ENCODE assay signal across 21 cellular contexts in genomic region chr19:33781536-33781935, GRCh38. TPM values are rescaled to one million over a fixed set of nuclear protein-coding genes. Genes with fewer than 3 reads are reported as not detected.
A peak's percentile ranks its signal among the peaks of the same experiment; 100 is the strongest.
DNase-seq lines count a peak whose midpoint lies in the region; ATAC-seq, FAIRE-seq and TF ChIP-seq lines count a peak whose summit lies in the region.
"Had no signal": no experiment of that assay in that cellular context is flagged by ENCODE, and none has a peak within 500 bp of the region (broad histone marks: within the 10 kb centered on the region; RNA-seq: fewer than 3 reads in every experiment).

No MANE protein-coding gene starts in this region.

- TF ChIP-seq POLR2A in HepG2 (IDR thresholded peaks at IDR 0.05; ENCODE audit: insufficient read depth in 1 of 2, low read depth in 2 of 2, low read length in 2 of 2): no peak
- TF ChIP-seq POLR2A in right lobe of liver (IDR thresholded peaks at IDR 0.05): no peak

- no peaks in the 10 kb centered on the region for H3K79me2 ChIP-seq in HepG2 (ENCODE audit: insufficient read depth, low read length)
- H3K79me2 ChIP-seq in osteoblast (ENCODE audit: insufficient read depth, low read length): no peaks in the 10 kb centered on the region

- no peak for TF ChIP-seq CTCF in HepG2 (CRISPR knock-in tag; IDR thresholded peaks at IDR 0.05)
- no peak for TF ChIP-seq CTCF in right lobe of liver (IDR thresholded peaks at IDR 0.05)
- TF ChIP-seq CTCF in osteoblast (IDR thresholded peaks at IDR 0.05; ENCODE audit: extremely low read depth, low read depth, low read length): no peak

- DNase-seq in HepG2 (ENCODE audit: low spot score) (no peak), right lobe of liver (no peak), iPS-NIHi11 (ENCODE audit: low spot score) (peak; percentile 6), osteoblast (ENCODE audit: insufficient read length, low spot score, missing footprints) (peak; percentile 65), NCI-H446 treated with DMSO at 0.1 percent for 48 hours (lab: John Stamatoyannopoulos, UW) (no peak), Ammon's horn (ENCODE audit: low spot score) (no peak)
- DNase-seq: 8988T; Caco-2; CD4-positive, CD25-positive, alpha-beta regulatory T cell; CD8-positive, alpha-beta T cell; DMS153; DND-41; H9 had no signal

- no peaks in the 10 kb centered on the region for H3K36me3 ChIP-seq in HepG2 (replicated peaks in 1 of 2; ENCODE audit: control insufficient read depth in 1 of 2, insufficient read depth in 2 of 2, low read length in 2 of 2)
- H3K36me3 ChIP-seq in right lobe of liver: no peaks in the 10 kb centered on the region
- no peaks in the 10 kb centered on the region for H3K36me3 ChIP-seq in osteoblast (ENCODE audit: insufficient read depth, low read length)
- H3K36me3 ChIP-seq: BLaER1 had no signal

- POLR2A ChIA-PET in HepG2 (lab: Yijun Ruan, JAX): no interaction called here

- no peak for TF ChIP-seq RAD21 in HepG2 (CRISPR knock-in tag; IDR thresholded peaks at IDR 0.05)

- no peak overlapping the region for H2AFZ ChIP-seq in HepG2 (ENCODE audit: low read length)
- no peak overlapping the region for H2AFZ ChIP-seq in osteoblast (ENCODE audit: low read length)
- H2AFZ ChIP-seq: GM23338 had no signal

- no peak for ATAC-seq in HepG2
- no peak for ATAC-seq in right lobe of liver
- ATAC-seq in GM18873 (IDR thresholded peaks at IDR 0.05; ENCODE audit: low FRiP score, unreplicated experiment): no peak
- ATAC-seq: CD8-positive, alpha-beta T cell; GM23338; HCT116 had no signal

- CTCF ChIA-PET in HepG2 (lab: Yijun Ruan, JAX; ENCODE audit: low intra/inter-chr PET ratio, low total read pairs): no interaction called here

- no TSS peak for BruUV-seq in HepG2 (replicated peaks; lab: Mats Ljungman, UMichigan)

- H3K9me3 ChIP-seq in HepG2 (ENCODE audit: low read length) (no peaks in the 10 kb centered on the region), right lobe of liver (no peaks in the 10 kb centered on the region), osteoblast (ENCODE audit: low read depth, low read length) (no peaks in the 10 kb centered on the region)
- H3K9me3 ChIP-seq: BLaER1, Caco-2 had no signal

- intact Hi-C loops in HepG2 (cut with micrococcal nuclease; ENCODE audit: unreplicated experiment): no loop called here
- intact Hi-C loops in right lobe of liver (cut with DNase I): no loop called here

- no peaks in the 10 kb centered on the region for H4K20me1 ChIP-seq in HepG2 (ENCODE audit: insufficient read depth, low read length)
- peaks cover 2% of the 10 kb centered on the region for H4K20me1 ChIP-seq in osteoblast (ENCODE audit: insufficient read depth, low read length)
- H4K20me1 ChIP-seq: BLaER1 had no signal

- H3K4me2 ChIP-seq in HepG2 (ENCODE audit: low read depth, low read length) (no peak overlapping the region), osteoblast (ENCODE audit: insufficient read depth, low read length) (no peak overlapping the region)
- H3K4me2 ChIP-seq: BLaER1, GM23338 had no signal

- H3K27me3 ChIP-seq in HepG2 (ENCODE audit: control insufficient read depth in 1 of 2, insufficient read depth in 2 of 2, low read length in 2 of 2) (peaks cover 10 to 67% of the 10 kb centered on the region in 2 experiments), right lobe of liver (no peaks in the 10 kb centered on the region), osteoblast (ENCODE audit: insufficient read depth, low read length) (peaks cover 16% of the 10 kb centered on the region)

- 37% methylated on average over 9 of the region's 13 CpGs for WGBS in HepG2 (ENCODE audit: low lambda C conversion rate)
- 65% methylated on average over 4 of the region's 13 CpGs for WGBS in right lobe of liver (ENCODE audit: insufficient coverage, low coverage, low lambda C conversion rate, missing lambda C conversion rate)

- in situ Hi-C loops in HepG2 (cut with HindIII; ENCODE audit: extremely low pct_ligation_motif_present, low pct_unique_long_range_greater_than_20kb): no loop called here

- TF ChIP-seq EP300 in HepG2 (IDR thresholded peaks at IDR 0.05; ENCODE audit: low read depth in 2 of 2, low read length in 2 of 2) (no peak), HepG2 (CRISPR knock-in tag; IDR thresholded peaks at IDR 0.05; ENCODE audit: borderline replicate concordance) (no peak)

- H3K4me1 ChIP-seq in HepG2 (ENCODE audit: insufficient read depth, low read length): peaks cover 7% of the 10 kb centered on the region
- no peaks in the 10 kb centered on the region for H3K4me1 ChIP-seq in right lobe of liver
- peaks cover 35% of the 10 kb centered on the region for H3K4me1 ChIP-seq in osteoblast (ENCODE audit: insufficient read depth, low read length)
- H3K4me1 ChIP-seq: Caco-2 had no signal

- H3K27ac ChIP-seq in HepG2 (ENCODE audit: extremely low read length, insufficient read depth, low read length): no peak overlapping the region
- H3K27ac ChIP-seq in right lobe of liver: no peak overlapping the region
- H3K27ac ChIP-seq in osteoblast (ENCODE audit: low read depth, low read length): no peak overlapping the region
- H3K27ac ChIP-seq: BLaER1, C4-2B had no signal

- no peak overlapping the region for H3K9ac ChIP-seq in HepG2 (ENCODE audit: insufficient read depth, low read depth, low read length)
- H3K9ac ChIP-seq: BLaER1 had no signal

- no peak for FAIRE-seq in HepG2 (lab: Jason Lieb, UNC)
- FAIRE-seq: G401.6, GM12892, GM19239 had no signal

- no peak overlapping the region for H3K4me3 ChIP-seq in HepG2 (replicated peaks in 1 of 3; ENCODE audit: insufficient read depth in 1 of 3, low read depth in 2 of 3, low read length in 3 of 3)
- H3K4me3 ChIP-seq in right lobe of liver: no peak overlapping the region
- H3K4me3 ChIP-seq in osteoblast (ENCODE audit: insufficient read depth, low read length): no peak overlapping the region
- H3K4me3 ChIP-seq: BLaER1, GM23338 had no signal

TF ChIP-seq in HepG2, 621 proteins besides CTCF, POLR2A, EP300 and RAD21:
- TF ChIP-seq HINFP (CRISPR knock-in tag; IDR thresholded peaks at IDR 0.05; ENCODE audit: low read depth) (no peak), NKX3-1 (CRISPR knock-in tag; IDR thresholded peaks at IDR 0.05) (no peak), ZNF782 (CRISPR knock-in tag; IDR thresholded peaks at IDR 0.05; ENCODE audit: borderline replicate concordance) (no peak), CREB1 (IDR thresholded peaks at IDR 0.05) (0 out of 2 replicates have a peak, but pooled peaks have one; percentile 27), CREB1 (CRISPR knock-in tag; IDR thresholded peaks at IDR 0.05) (no peak), FOXJ3 (CRISPR knock-in tag; IDR thresholded peaks at IDR 0.05; ENCODE audit: borderline replicate concordance) (no peak), NFRKB (IDR thresholded peaks at IDR 0.05) (no peak)

RNA-seq across cellular contexts. Expression of gene KCTD15, which starts 15.1 kb away (rescaled TPM):
- total RNA-seq in HepG2 (2016; rRNA removed; fragmentation: Illumina TruSeq; extraction: Trizol) (13.4 and 16.7 TPM in 2 replicates), right lobe of liver (10 to 100 TPM in 4 of 6 experiments, 1 to 10 TPM in 2; 5.0 to 27.0 (median 11.5) TPM), osteoblast (39.5 and 55.7 TPM in 2 replicates)
- 8.5 and 10.1 TPM in 2 replicates for total RNA-seq in HepG2 (2016; cell fraction: cytosol; rRNA removed; fragmentation: Illumina TruSeq; extraction: Trizol; ENCODE audit: low read depth)
- total RNA-seq in HepG2 (2016; cell fraction: insoluble cytoplasmic fraction; rRNA removed; fragmentation: Illumina TruSeq; extraction: Trizol): 13.8 and 17.7 TPM in 2 replicates
- 22.0 and 23.7 TPM in 2 replicates for total RNA-seq in HepG2 (2016; cell fraction: membrane; rRNA removed; fragmentation: Illumina TruSeq; extraction: Trizol)
- 14.7 and 15.5 TPM in 2 replicates for total RNA-seq in HepG2 (2016; cell fraction: nucleus; rRNA removed; fragmentation: Illumina TruSeq; extraction: Trizol)
- 13.2 and 19.1 TPM in 2 replicates for polyA plus RNA-seq in HepG2 (2011; rRNA removed)
- 13.7 and 21.4 TPM in 2 replicates for polyA plus RNA-seq in HepG2 (2011; cell fraction: cytosol; rRNA removed)
- polyA plus RNA-seq in HepG2 (2011; cell fraction: nucleus; rRNA removed): 60.7 and 80.2 TPM in 2 replicates
- 6.1 and 12.6 TPM in 2 replicates for polyA plus RNA-seq in HepG2 (2012)
- 12.7 and 15.4 TPM in 2 replicates for polyA plus RNA-seq in HepG2 (2016; cell fraction: cytosol; fragmentation: Illumina TruSeq; extraction: Trizol; ENCODE audit: low read depth)
- 17.7 and 18.6 TPM in 2 replicates for polyA plus RNA-seq in HepG2 (2016; cell fraction: insoluble cytoplasmic fraction; fragmentation: Illumina TruSeq; extraction: Trizol; ENCODE audit: low read depth)
- polyA plus RNA-seq in HepG2 (2016; cell fraction: membrane; fragmentation: Illumina TruSeq; extraction: Trizol; ENCODE audit: low read depth): 18.9 and 19.9 TPM in 2 replicates
- 28.1 and 31.6 TPM in 2 replicates for polyA plus RNA-seq in HepG2 (2016; cell fraction: nucleus; fragmentation: Illumina TruSeq; extraction: Trizol; ENCODE audit: insufficient read depth, low read depth)
- polyA minus RNA-seq in HepG2 (2011; rRNA and poly(A)+ RNA removed; ENCODE audit: low replicate concordance): 25.7 and 46.7 TPM in 2 replicates
- 5.5 and 6.6 TPM in 2 replicates for polyA minus RNA-seq in HepG2 (2011; cell fraction: cytosol; rRNA and poly(A)+ RNA removed)
- polyA minus RNA-seq in HepG2 (2011; cell fraction: nucleus; rRNA and poly(A)+ RNA removed): 7.8 and 10.0 TPM in 2 replicates

Comparison
In these comparisons a context has a peak if more than half of its experiments do, and no peak if none do; other contexts are left out.
1. DNase-seq: peak in iPS-NIHi11 (single experiment) and osteoblast (single experiment); none in HepG2 (single experiment), right lobe of liver (0 of 3), NCI-H446 treated with DMSO at 0.1 percent for 48 hours (single experiment) and Ammon's horn (single experiment).